13 cellular contexts compared by ENCODE assay signal in genomic region chr22:27435839-27436581, GRCh38.
DNase-seq lines count a peak whose midpoint lies in the region; ATAC-seq and TF ChIP-seq lines count a peak whose summit lies in the region.
"Had no signal": no experiment of that assay in that cellular context is flagged by ENCODE, and none has a peak within 500 bp of the region (broad histone marks: within the 10 kb centered on the region; RNA-seq: fewer than 3 reads in every experiment).

No MANE protein-coding gene starts in this region.

- H3K27ac Mint-ChIP-seq in MCF 10A (ENCODE audit: low read depth, unreplicated experiment) (no peak overlapping the region), endothelial cell (ENCODE audit: unreplicated experiment) (no peak overlapping the region)
- H3K27ac Mint-ChIP-seq: activated naive CD4-positive, alpha-beta T cell treated with anti-CD3 and anti-CD28 coated beads, Interleukin-2, amount 50 U/mL, for 72 hours; naive thymus-derived CD8-positive, alpha-beta T cell had no signal

- TF ChIP-seq CTCF in breast epithelium (IDR thresholded peaks at IDR 0.05) (no peak), MCF 10A (IDR thresholded peaks at IDR 0.05; ENCODE audit: unreplicated experiment) (no peak), endothelial cell (IDR thresholded peaks at IDR 0.05; ENCODE audit: unreplicated experiment) (no peak), lower lobe of right lung (IDR thresholded peaks at IDR 0.05) (no peak)

- H3K27ac ChIP-seq in breast epithelium: peak overlapping the region; percentile 25 to 75
- peak overlapping the region; percentile 53 for H3K27ac ChIP-seq in lower lobe of right lung
- no peak overlapping the region for H3K27ac ChIP-seq in effector memory CD4-positive, alpha-beta T cell (ENCODE audit: insufficient read depth, low read length, poor library complexity, severe bottlenecking)
- H3K27ac ChIP-seq: vagina had no signal

- H3K27me3 Mint-ChIP-seq in MCF 10A (ENCODE audit: insufficient read depth, unreplicated experiment) (no peaks in the 10 kb centered on the region), endothelial cell (ENCODE audit: unreplicated experiment) (peaks cover 12% of the 10 kb centered on the region)

- ATAC-seq in lower lobe of right lung: no peak
- ATAC-seq: activated naive CD4-positive, alpha-beta T cell treated with anti-CD3 and anti-CD28 coated beads, Interleukin-2, amount 50 U/mL, for 72 hours; naive thymus-derived CD8-positive, alpha-beta T cell had no signal

- H3K4me1 ChIP-seq in breast epithelium (peaks cover 0 to 8% of the 10 kb centered on the region in 2 donors), lower lobe of right lung (peaks cover 21% of the 10 kb centered on the region)
- H3K4me1 ChIP-seq in effector memory CD4-positive, alpha-beta T cell (ENCODE audit: control insufficient read depth, insufficient read depth, low read length, poor library complexity, severe bottlenecking): no peaks in the 10 kb centered on the region

- H3K4me1 Mint-ChIP-seq in MCF 10A (ENCODE audit: insufficient read depth, unreplicated experiment) (no peaks in the 10 kb centered on the region), endothelial cell (ENCODE audit: unreplicated experiment) (peaks cover 7% of the 10 kb centered on the region)

- CTCF ChIA-PET in MCF 10A (lab: Yijun Ruan, JAX): no interaction called here

- no TSS peak for BruUV-seq in MCF 10A (replicated peaks; lab: Mats Ljungman, UMichigan)

- no peak overlapping the region for H3K4me3 Mint-ChIP-seq in MCF 10A (ENCODE audit: unreplicated experiment)
- no peak overlapping the region for H3K4me3 Mint-ChIP-seq in endothelial cell (ENCODE audit: unreplicated experiment)
- H3K4me3 Mint-ChIP-seq: naive thymus-derived CD8-positive, alpha-beta T cell had no signal

- H3K36me3 ChIP-seq in breast epithelium (no peaks in the 10 kb centered on the region), lower lobe of right lung (no peaks in the 10 kb centered on the region)
- H3K36me3 ChIP-seq in effector memory CD4-positive, alpha-beta T cell (ENCODE audit: control insufficient read depth, insufficient read depth, low read length): no peaks in the 10 kb centered on the region
- H3K36me3 ChIP-seq: MG63, vagina had no signal

- intact Hi-C loops in breast epithelium (cut with DNase I; ENCODE audit: low total_unique reads): no loop called here
- intact Hi-C loops in MCF 10A (cut with micrococcal nuclease): no loop called here
- intact Hi-C loops in lower lobe of right lung (cut with DNase I): no loop called here

- H3K9me3 ChIP-seq in breast epithelium: peaks cover 6 to 12% of the 10 kb centered on the region in 2 donors
- H3K9me3 ChIP-seq in lower lobe of right lung: no peaks in the 10 kb centered on the region
- no peaks in the 10 kb centered on the region for H3K9me3 ChIP-seq in effector memory CD4-positive, alpha-beta T cell (ENCODE audit: control insufficient read depth, low read length)
- H3K9me3 ChIP-seq: vagina had no signal

- peaks cover 13% of the 10 kb centered on the region for H3K9me3 Mint-ChIP-seq in MCF 10A (ENCODE audit: unreplicated experiment)
- H3K9me3 Mint-ChIP-seq in endothelial cell (ENCODE audit: unreplicated experiment): no peaks in the 10 kb centered on the region
- H3K9me3 Mint-ChIP-seq: activated naive CD4-positive, alpha-beta T cell treated with anti-CD3 and anti-CD28 coated beads, Interleukin-2, amount 50 U/mL, for 72 hours had no signal

- H3K27me3 ChIP-seq in breast epithelium (no peaks in the 10 kb centered on the region), lower lobe of right lung (ENCODE audit: low read depth) (peaks cover 8% of the 10 kb centered on the region)
- no peaks in the 10 kb centered on the region for H3K27me3 ChIP-seq in effector memory CD4-positive, alpha-beta T cell (replicated peaks; ENCODE audit: control insufficient read depth, insufficient read depth, low read length, poor library complexity, severe bottlenecking)
- H3K27me3 ChIP-seq: MG63, vagina had no signal

- no peaks in the 10 kb centered on the region for H3K36me3 Mint-ChIP-seq in MCF 10A (ENCODE audit: insufficient read depth, unreplicated experiment)
- H3K36me3 Mint-ChIP-seq in endothelial cell (ENCODE audit: low read depth, unreplicated experiment): no peaks in the 10 kb centered on the region
- H3K36me3 Mint-ChIP-seq: activated naive CD4-positive, alpha-beta T cell treated with anti-CD3 and anti-CD28 coated beads, Interleukin-2, amount 50 U/mL, for 72 hours had no signal

- no peak for TF ChIP-seq POLR2A in breast epithelium (IDR thresholded peaks at IDR 0.05)

- no peak overlapping the region for H3K4me3 ChIP-seq in breast epithelium
- no peak overlapping the region for H3K4me3 ChIP-seq in lower lobe of right lung
- no peak overlapping the region for H3K4me3 ChIP-seq in effector memory CD4-positive, alpha-beta T cell (ENCODE audit: insufficient read depth, low read depth, low read length, poor library complexity, severe bottlenecking)
- H3K4me3 ChIP-seq: MG63, vagina had no signal

- POLR2A ChIA-PET in MCF 10A (lab: Yijun Ruan, JAX): no interaction called here

- no peak for DNase-seq in breast epithelium (ENCODE audit: low spot score in 2 of 2)
- DNase-seq in MCF 10A (ENCODE audit: unreplicated experiment): no peak
- peak; percentile 21 for DNase-seq in endothelial cell (ENCODE audit: low spot score)
- no peak for DNase-seq in lower lobe of right lung
- no peak for DNase-seq in activated CD4-positive, CD25-positive, alpha-beta regulatory T cell (lab: John Stamatoyannopoulos, UW)
- no peak for DNase-seq in NCI-H1417 (lab: John Stamatoyannopoulos, UW)
- no peak for DNase-seq in SIG-M5 (lab: John Stamatoyannopoulos, UW)
- no peak for DNase-seq in effector memory CD4-positive, alpha-beta T cell
- DNase-seq: ACHN; MG63; naive thymus-derived CD8-positive, alpha-beta T cell had no signal
